Comparison of ENCODE assay signal across 16 cellular contexts in the genomic region with DNA sequence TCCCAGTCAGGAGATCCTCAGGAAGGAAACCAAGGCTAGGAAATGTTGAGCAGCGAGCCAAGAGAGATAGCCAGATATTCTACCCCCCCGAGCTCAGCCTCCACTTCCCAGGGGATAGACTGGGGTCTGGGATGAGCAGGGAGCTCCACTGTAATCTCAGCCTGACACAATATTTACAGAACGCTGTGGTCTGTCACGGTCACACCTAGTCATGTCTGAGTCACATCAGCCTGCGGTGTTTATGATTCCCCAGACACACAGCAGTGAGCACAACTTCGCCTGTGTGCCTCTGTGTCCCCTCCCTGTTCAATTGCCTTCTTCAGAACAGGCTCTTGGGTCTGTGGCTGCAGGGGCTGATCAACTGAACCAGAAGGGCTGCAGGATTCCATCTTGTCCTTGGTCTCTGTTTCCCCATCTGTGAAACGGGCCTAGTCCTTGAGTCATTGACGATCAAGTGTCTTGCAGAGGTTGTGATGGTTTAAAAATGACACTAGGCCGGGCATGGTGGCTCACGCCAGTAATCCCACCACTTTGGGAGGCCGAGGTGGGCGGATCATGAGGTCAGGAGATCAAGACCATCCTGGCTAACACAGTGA. TPM values are rescaled to one million over a fixed set of nuclear protein-coding genes. Genes with fewer than 3 reads are reported as not detected.
DNase-seq lines count a peak whose midpoint lies in the region; ATAC-seq and TF ChIP-seq lines count a peak whose summit lies in the region.
"Had no signal": no experiment of that assay in that cellular context is flagged by ENCODE, and none has a peak within 500 bp of the region (broad histone marks: within the 10 kb centered on the region; RNA-seq: fewer than 3 reads in every experiment).

No MANE protein-coding gene starts in this region.

- POLR2A ChIA-PET in BJ (lab: Charles Lee), result no interaction called here

- peak; percentile 79 for ATAC-seq in activated T-helper 17 cell treated with anti-CD3 and anti-CD28 coated beads, Interleukin-2, amount 50 U/mL, for 72 hours (replicated peaks)
- ATAC-seq in HG02571 (IDR thresholded peaks at IDR 0.05; ENCODE audit: unreplicated experiment) (no peak), HG02840 (IDR thresholded peaks at IDR 0.05; ENCODE audit: low FRiP score, unreplicated experiment) (no peak), GM21367 (IDR thresholded peaks at IDR 0.05; ENCODE audit: unreplicated experiment) (no peak)
- ATAC-seq: heart left ventricle had no signal

- no peak overlapping the region for H3K27ac Mint-ChIP-seq in activated T-helper 17 cell treated with anti-CD3 and anti-CD28 coated beads, Interleukin-2, amount 50 U/mL, for 72 hours
- H3K27ac Mint-ChIP-seq: CD4-positive, alpha-beta memory T cell had no signal

- no peak overlapping the region for H3K4me3 Mint-ChIP-seq in activated T-helper 17 cell treated with anti-CD3 and anti-CD28 coated beads, Interleukin-2, amount 50 U/mL, for 72 hours

- no peaks in the 10 kb centered on the region for H3K4me1 Mint-ChIP-seq in activated T-helper 17 cell treated with anti-CD3 and anti-CD28 coated beads, Interleukin-2, amount 50 U/mL, for 72 hours
- H3K4me1 Mint-ChIP-seq: CD4-positive, alpha-beta memory T cell had no signal

- H3K36me3 ChIP-seq in BJ (ENCODE audit: control insufficient read depth, insufficient read depth, low read length) (no peaks in the 10 kb centered on the region), kidney epithelial cell (ENCODE audit: control insufficient read depth, insufficient read depth, low read length) (no peaks in the 10 kb centered on the region)
- H3K36me3 ChIP-seq: adrenal gland, heart left ventricle had no signal

- no peaks in the 10 kb centered on the region for H3K9me3 Mint-ChIP-seq in activated T-helper 17 cell treated with anti-CD3 and anti-CD28 coated beads, Interleukin-2, amount 50 U/mL, for 72 hours

- peaks cover 3% of the 10 kb centered on the region for H3K27me3 Mint-ChIP-seq in activated T-helper 17 cell treated with anti-CD3 and anti-CD28 coated beads, Interleukin-2, amount 50 U/mL, for 72 hours

- H3K36me3 Mint-ChIP-seq in activated T-helper 17 cell treated with anti-CD3 and anti-CD28 coated beads, Interleukin-2, amount 50 U/mL, for 72 hours (ENCODE audit: low read depth), result no peaks in the 10 kb centered on the region
- H3K36me3 Mint-ChIP-seq: CD4-positive, alpha-beta memory T cell had no signal

- H3K27me3 ChIP-seq in BJ (ENCODE audit: control insufficient read depth, insufficient read depth, low read length), result no peaks in the 10 kb centered on the region; the same call in 1 of the 2 replicates
- H3K27me3 ChIP-seq in kidney epithelial cell (ENCODE audit: control insufficient read depth, insufficient read depth, low read length), result peaks cover 3% of the 10 kb centered on the region
- H3K27me3 ChIP-seq: adrenal gland, heart left ventricle had no signal

- DNase-seq in BJ (ENCODE audit: low read depth) (peak; percentile 27), HT1080 (ENCODE audit: low read depth) (peak; percentile 75), kidney epithelial cell (ENCODE audit: low read depth) (peak; percentile 50), CD1c-positive myeloid dendritic cell (ENCODE audit: extremely low spot score) (no peak)
- DNase-seq: activated CD8-positive, alpha-beta memory T cell treated with anti-CD3 and anti-CD28 coated beads, Interleukin-2, amount 50 U/mL, for 48 hours; adrenal gland; CD4-positive, alpha-beta memory T cell; heart left ventricle; KG1; OCI-M1 had no signal

- CTCF ChIA-PET in BJ (lab: Yijun Ruan, JAX), result interaction anchor here (0.8 to 1.7 kb wide), 7 partner anchors 10 to 81 kb away, joined by 3 to 7 read pairs (median 5); no protein-coding TSS in a partner anchor

- no peak for TF ChIP-seq CTCF in BJ (IDR thresholded peaks at IDR 0.05; ENCODE audit: insufficient read depth, low read depth, low read length)
- no peak for TF ChIP-seq CTCF in kidney epithelial cell (IDR thresholded peaks at IDR 0.05; ENCODE audit: insufficient read depth, low read length, poor library complexity, severe bottlenecking)

- H3K4me3 ChIP-seq in BJ (ENCODE audit: low read depth, low read length) (no peak overlapping the region), kidney epithelial cell (ENCODE audit: low read depth, low read length) (no peak overlapping the region)
- H3K4me3 ChIP-seq: adrenal gland, heart left ventricle had no signal

RNA-seq across cellular contexts. Expression of gene PRRX2, which starts 8.6 kb away (rescaled TPM):
- polyA plus RNA-seq in BJ (2011; rRNA removed), result 20.4 and 37.4 TPM in 2 replicates
- 8.9 and 9.5 TPM in 2 replicates for polyA minus RNA-seq in BJ (2011; rRNA and poly(A)+ RNA removed)
- total RNA-seq in HT1080 (2014; rRNA removed; shearing (Covaris generic)), result not detected in 2 replicates
- polyA plus RNA-seq in HT1080 (2015; cell fraction: cytosol; rRNA removed), result not detected in 2 replicates
- not detected in 2 replicates for polyA plus RNA-seq in HT1080 (2015; cell fraction: nucleus; rRNA removed)
- total RNA-seq in activated T-helper 17 cell treated with anti-CD3 and anti-CD28 coated beads, Interleukin-2, amount 50 U/mL, for 72 hours, result under 1 TPM in 1 of 2 donors, not detected in 1; 0.32 TPM
- total RNA-seq in kidney epithelial cell, result 0.27 TPM in 1 of 2 replicates, not detected in the other
- total RNA-seq: CD4-positive, alpha-beta memory T cell had no signal
- polyA plus RNA-seq: CD4-positive, alpha-beta memory T cell had no signal

RNA-seq across cellular contexts. Expression of gene ASB6, which starts 14.9 kb away (rescaled TPM):
- polyA plus RNA-seq in BJ (2011; rRNA removed), result 13.1 and 23.2 TPM in 2 replicates
- 6.7 and 10.5 TPM in 2 replicates for polyA minus RNA-seq in BJ (2011; rRNA and poly(A)+ RNA removed)
- total RNA-seq in HT1080 (2014; rRNA removed; shearing (Covaris generic)), result 28.7 and 31.6 TPM in 2 replicates
- 26.7 and 31.9 TPM in 2 replicates for polyA plus RNA-seq in HT1080 (2015; cell fraction: cytosol; rRNA removed)
- polyA plus RNA-seq in HT1080 (2015; cell fraction: nucleus; rRNA removed), result 27.3 and 39.5 TPM in 2 replicates
- 10 to 100 TPM; 12.3 to 26.4 TPM for total RNA-seq in activated T-helper 17 cell treated with anti-CD3 and anti-CD28 coated beads, Interleukin-2, amount 50 U/mL, for 72 hours
- total RNA-seq in kidney epithelial cell, result 27.0 and 32.0 TPM in 2 replicates

RNA-seq across cellular contexts. Expression of gene NTMT1, which starts 30.9 kb away (rescaled TPM):
- polyA plus RNA-seq in BJ (2011; rRNA removed), result 77.1 and 96.3 TPM in 2 replicates
- 24.0 and 39.5 TPM in 2 replicates for polyA minus RNA-seq in BJ (2011; rRNA and poly(A)+ RNA removed)
- 65.9 and 66.4 TPM in 2 replicates for total RNA-seq in HT1080 (2014; rRNA removed; shearing (Covaris generic))
- polyA plus RNA-seq in HT1080 (2015; cell fraction: cytosol; rRNA removed), result 55.8 and 77.9 TPM in 2 replicates
- polyA plus RNA-seq in HT1080 (2015; cell fraction: nucleus; rRNA removed), result 36.7 and 44.6 TPM in 2 replicates
- 10 to 100 TPM; 27.2 to 61.1 TPM for total RNA-seq in activated T-helper 17 cell treated with anti-CD3 and anti-CD28 coated beads, Interleukin-2, amount 50 U/mL, for 72 hours
- total RNA-seq in kidney epithelial cell, result 52.6 and 57.2 TPM in 2 replicates

RNA-seq across cellular contexts. Expression of gene C9orf50, which starts 36.0 kb away (rescaled TPM):
- 0.20 and 0.21 TPM in 2 replicates for polyA plus RNA-seq in BJ (2011; rRNA removed)
- 0.09 TPM in 1 of 2 replicates, not detected in the other for polyA minus RNA-seq in BJ (2011; rRNA and poly(A)+ RNA removed)
- total RNA-seq in HT1080 (2014; rRNA removed; shearing (Covaris generic)), result not detected in 2 replicates
- not detected in 2 replicates for polyA plus RNA-seq in HT1080 (2015; cell fraction: cytosol; rRNA removed)
- 0.19 TPM in 1 of 2 replicates, not detected in the other for polyA plus RNA-seq in HT1080 (2015; cell fraction: nucleus; rRNA removed)
- not detected for total RNA-seq in activated T-helper 17 cell treated with anti-CD3 and anti-CD28 coated beads, Interleukin-2, amount 50 U/mL, for 72 hours
- not detected in 2 replicates for total RNA-seq in kidney epithelial cell
- total RNA-seq: CD4-positive, alpha-beta memory T cell; heart left ventricle; mesenteric fat pad; subcutaneous adipose tissue had no signal
- polyA plus RNA-seq: CD4-positive, alpha-beta memory T cell; heart left ventricle had no signal
